ENCODE assay signal across 8 cellular contexts in the genomic region with DNA sequence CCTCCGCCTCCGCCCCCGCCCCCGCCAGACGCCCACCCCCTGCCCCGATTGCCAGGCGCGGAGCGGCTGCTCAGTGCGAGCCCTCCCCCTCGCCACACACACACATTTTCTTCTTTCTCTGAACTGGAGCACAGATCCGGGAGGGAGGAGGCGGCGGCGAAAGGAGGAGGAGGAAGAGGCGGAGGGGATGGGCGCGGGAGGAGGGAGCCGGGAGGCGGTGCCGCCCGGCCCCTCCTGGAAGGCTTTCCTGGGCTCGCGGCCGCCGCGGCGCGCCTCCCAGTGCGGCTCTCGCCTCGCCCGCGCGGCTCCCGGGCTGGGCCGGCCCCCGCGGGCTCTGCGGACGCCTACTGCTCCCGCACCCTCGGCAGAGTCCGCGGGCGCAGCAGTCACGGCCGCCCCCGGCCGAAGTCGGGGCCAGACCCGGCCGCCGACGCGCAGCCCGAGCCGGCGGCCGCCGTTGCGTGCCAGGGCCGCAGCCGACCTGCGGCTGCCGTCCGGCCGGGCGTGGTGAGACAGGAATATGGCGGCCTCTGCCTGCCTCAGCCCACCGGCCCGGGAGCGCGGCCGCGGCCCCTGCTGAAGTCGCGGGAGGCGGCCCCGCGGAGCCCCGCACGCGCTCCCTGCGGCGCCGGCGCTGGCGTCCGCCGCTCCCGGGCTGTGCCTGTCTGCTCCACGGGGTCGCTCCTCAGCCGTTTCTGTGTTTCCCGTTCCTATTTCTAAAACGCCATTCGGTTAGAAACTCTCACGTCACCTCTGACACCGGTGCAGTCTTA. TPM values are rescaled to one million over a fixed set of nuclear protein-coding genes. Genes with fewer than 3 reads are reported as not detected.
A peak's percentile ranks its signal among the peaks of the same experiment; 100 is the strongest.
DNase-seq lines count a peak whose midpoint lies in the region; ATAC-seq and TF ChIP-seq lines count a peak whose summit lies in the region.

No MANE protein-coding gene starts in this region.

- WGBS in tibial nerve, 2 donors = 0 to 1% methylated on average over 27 to 50 of the region's 100 CpGs

- TF ChIP-seq POLR2A in tibial nerve (IDR thresholded peaks at IDR 0.05) = peak; percentile 61 to 77

- H3K27me3 ChIP-seq in tibial nerve = no peaks in the 10 kb centered on the region

- peak overlapping the region; percentile 88 to 97 (median 95) for H3K27ac ChIP-seq in tibial nerve

- H3K36me3 ChIP-seq in tibial nerve = no peaks in the 10 kb centered on the region

- ATAC-seq in left ventricle myocardium superior (peak; percentile 96), GM19467 (IDR thresholded peaks at IDR 0.05; ENCODE audit: unreplicated experiment) (no peak)

- DNase-seq in NCI-H1694 (lab: John Stamatoyannopoulos, UW) (peak; percentile 61), T-helper 9 cell (peak; percentile 64), anterior cingulate cortex (lab: John Stamatoyannopoulos, UW) (peak; percentile 14 to 95 (median 90)), left ventricle myocardium superior (peak; percentile 93), pons (ENCODE audit: low spot score) (peak; percentile 94), tibial nerve (ENCODE audit: low spot score in 2 of 2) (peak; percentile 84 to 88)

- intact Hi-C loops in left ventricle myocardium superior (cut with micrococcal nuclease) = loop anchor here (10.0 kb wide), 1 partner anchor 187 kb away; no protein-coding TSS in a partner anchor

- peaks cover 0 to 58% (median 13%) of the 10 kb centered on the region in 4 donors for H3K4me1 ChIP-seq in tibial nerve

- H3K9me3 ChIP-seq in tibial nerve = no peaks in the 10 kb centered on the region

- TF ChIP-seq CTCF in tibial nerve (IDR thresholded peaks at IDR 0.05) = peak in 2 of 5 experiments; percentile 40 to 42

- peak overlapping the region; percentile 45 for H3K4me3 ChIP-seq in GM08714 (ENCODE audit: low read length)
- H3K4me3 ChIP-seq in tibial nerve = peak overlapping the region; percentile 29 to 85 (median 70)

- TF ChIP-seq EP300 in tibial nerve (IDR thresholded peaks at IDR 0.05) = peak in 1 of 2 donors; percentile 89

RNA-seq across cellular contexts. Expression of gene GNAQ, which starts 0.4 kb away (rescaled TPM):
- total RNA-seq in left ventricle myocardium superior (13.7 TPM), tibial nerve (10 to 100 TPM; 38.7 to 50.3 (median 41.6) TPM)
